ENCODE assay signal across 13 cellular contexts in the genomic region with DNA sequence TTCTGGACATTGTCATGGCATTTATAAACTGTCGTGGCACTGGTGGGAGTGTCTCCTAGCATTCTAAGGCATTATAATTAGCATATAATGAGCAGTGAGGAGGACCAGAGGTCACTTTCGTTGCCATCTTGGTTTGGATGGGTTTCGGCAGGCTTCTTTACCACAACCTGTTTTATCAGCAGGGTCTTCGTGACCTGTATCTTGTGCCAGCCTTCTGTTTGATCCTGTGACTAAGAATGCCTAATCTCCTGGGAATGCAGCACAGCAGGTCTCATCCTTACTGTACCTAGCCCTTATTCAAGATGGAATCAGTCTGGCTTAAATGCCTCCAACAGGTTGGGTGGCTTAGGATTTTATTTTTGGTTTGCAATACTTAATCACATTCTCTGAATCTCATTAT.
"Had no signal": no experiment of that assay in that cellular context is flagged by ENCODE, and none has a peak within 500 bp of the region (broad histone marks: within the 10 kb centered on the region; RNA-seq: fewer than 3 reads in every experiment).

No MANE protein-coding gene starts in this region.

- H3K4me1 ChIP-seq: ascending aorta had no signal

- H3K27ac ChIP-seq: ascending aorta, dorsolateral prefrontal cortex had no signal

- H3K27me3 ChIP-seq: ascending aorta had no signal

- H3K36me3 ChIP-seq: ascending aorta had no signal

- FAIRE-seq: small intestine had no signal

- H3K4me3 ChIP-seq: ascending aorta, dorsolateral prefrontal cortex had no signal

- ATAC-seq: naive thymus-derived CD8-positive, alpha-beta T cell; right cardiac atrium; stimulated activated naive CD8-positive, alpha-beta T cell treated with anti-CD3 and anti-CD28 coated beads, Interleukin-15, amount 100 ng/mL, for 72 hours had no signal

- DNase-seq: activated CD4-positive, alpha-beta memory T cell treated with anti-CD3 and anti-CD28 coated beads for 36 hours; activated CD4-positive, alpha-beta T cell treated with anti-CD3 and anti-CD28 coated beads for 36 hours; activated naive CD4-positive, alpha-beta T cell treated with anti-CD3 and anti-CD28 coated beads, Interleukin-2, amount 10 ng/mL, durations not matched to agents 7 days and 5 days; activated T-cell treated with anti-CD3 and anti-CD28 coated beads, Interleukin-2, amount 50 U/mL, for 24 hours; dorsolateral prefrontal cortex; foreskin fibroblast; naive thymus-derived CD8-positive, alpha-beta T cell; occipital lobe; right cardiac atrium; small intestine; stimulated activated CD4-positive, alpha-beta T cell treated with anti-CD3 and anti-CD28 coated beads, Interleukin-4, amount 100 ng/mL, for 4 hours; stimulated activated naive CD8-positive, alpha-beta T cell treated with anti-CD3 and anti-CD28 coated beads, Interleukin-15, amount 100 ng/mL, for 72 hours had no signal

- H3K9me3 ChIP-seq: ascending aorta had no signal
